Comparison of ENCODE assay signal across 22 cellular contexts in genomic region chr1:227943354-227943753, GRCh38. TPM values are rescaled to one million over a fixed set of nuclear protein-coding genes. Genes with fewer than 3 reads are reported as not detected.
DNase-seq lines count a peak whose midpoint lies in the region; ATAC-seq and TF ChIP-seq lines count a peak whose summit lies in the region.
"Had no signal": no experiment of that assay in that cellular context is flagged by ENCODE, and none has a peak within 500 bp of the region (broad histone marks: within the 10 kb centered on the region; RNA-seq: fewer than 3 reads in every experiment).

No MANE protein-coding gene starts in this region.

- peaks cover 0 to 30% (median 0%) of the 10 kb centered on the region in 7 donors for H3K27me3 ChIP-seq in heart right ventricle
- peaks cover 0 to 8% (median 7%) of the 10 kb centered on the region in 3 experiments for H3K27me3 ChIP-seq in neuronal stem cell (ENCODE audit: control insufficient read depth in 3 of 3, insufficient read depth in 3 of 3, low read depth in 1 of 3, low read length in 3 of 3)
- H3K27me3 ChIP-seq in testis = no peaks in the 10 kb centered on the region
- H3K27me3 ChIP-seq: SJCRH30 had no signal

- intact Hi-C loops in cardiac septum (cut with DNase I) (loop anchor here (2.0 kb wide), 1 partner anchor 401 kb away; no protein-coding TSS in a partner anchor), left cardiac atrium (cut with DNase I) (no loop called here), heart right ventricle (cut with DNase I) (loop anchor here in 3 of 10 donors (10.0 kb wide), 2 partner anchors 59 to 399 kb away; no protein-coding TSS in a partner anchor), testis (cut with DNase I; ENCODE audit: low total_unique reads) (loop anchor here (10.0 kb wide), 1 partner anchor 459 kb away; no protein-coding TSS in a partner anchor)

- H2BK120ac ChIP-seq in neuronal stem cell (ENCODE audit: low read depth, low read length) = peak overlapping the region; percentile 57

- H3K36me3 ChIP-seq in heart right ventricle (no peaks in the 10 kb centered on the region), neuronal stem cell (replicated peaks in 1 of 2; ENCODE audit: control insufficient read depth in 2 of 2, insufficient read depth in 2 of 2, low read length in 2 of 2) (no peaks in the 10 kb centered on the region), testis (ENCODE audit: low read depth, missing control alignments) (no peaks in the 10 kb centered on the region)
- H3K36me3 ChIP-seq: lower lobe of right lung, neutrophil, SJCRH30 had no signal

- H4K8ac ChIP-seq in neuronal stem cell (ENCODE audit: low read depth, low read length) = no peak overlapping the region

- H3K79me1 ChIP-seq in neuronal stem cell (ENCODE audit: low read depth, low read length) = peaks cover 4% of the 10 kb centered on the region

- H3K23ac ChIP-seq in neuronal stem cell (ENCODE audit: low read depth, low read length, poor library complexity) = no peak overlapping the region

- no peak overlapping the region for H2AK5ac ChIP-seq in neuronal stem cell (ENCODE audit: low read depth, low read length)

- ATAC-seq in left cardiac atrium (no peak), heart right ventricle (no peak), HG02763 (IDR thresholded peaks at IDR 0.05; ENCODE audit: unreplicated experiment) (no peak), SK-N-SH treated with all-trans-retinoic acid at 6 μM for 48 hours (no peak), HG03378 (IDR thresholded peaks at IDR 0.05; ENCODE audit: unreplicated experiment) (no peak)
- ATAC-seq: lower lobe of right lung, mucosa of descending colon had no signal

- TF ChIP-seq CTCF in heart right ventricle (IDR thresholded peaks at IDR 0.05) (no peak), testis (IDR thresholded peaks at IDR 0.05) (no peak)

- no peak overlapping the region for H2BK15ac ChIP-seq in neuronal stem cell (ENCODE audit: low read length)

- no peak overlapping the region for H2AFZ ChIP-seq in neuronal stem cell (ENCODE audit: low read length)
- H2AFZ ChIP-seq: PC-9 had no signal

- no peak overlapping the region for H3K4ac ChIP-seq in neuronal stem cell (ENCODE audit: low read length)

- H3K18ac ChIP-seq in neuronal stem cell (ENCODE audit: low read length) = no peak overlapping the region

- no peak overlapping the region for H3K9ac ChIP-seq in neuronal stem cell (ENCODE audit: low read depth, low read length, poor library complexity)

- no peak overlapping the region for H4K91ac ChIP-seq in neuronal stem cell (ENCODE audit: low read depth, low read length, poor library complexity)

- TF ChIP-seq POLR2A in testis (IDR thresholded peaks at IDR 0.05) = no peak

- H3K27ac ChIP-seq in heart right ventricle = peak overlapping the region in 6 of 10 donors; percentile 7 to 92 (median 90)
- no peak overlapping the region for H3K27ac ChIP-seq in neuronal stem cell (replicated peaks; ENCODE audit: low read length)
- H3K27ac ChIP-seq in testis = no peak overlapping the region
- H3K27ac ChIP-seq: lower lobe of right lung, neutrophil, PC-9 had no signal

- no peaks in the 10 kb centered on the region for H3K9me3 ChIP-seq in heart right ventricle
- peaks cover 0 to under 1% of the 10 kb centered on the region in 2 donors for H3K9me3 ChIP-seq in neuronal stem cell (replicated peaks in 1 of 2; ENCODE audit: control insufficient read depth in 2 of 2, insufficient read depth in 1 of 2, low read depth in 1 of 2, low read length in 2 of 2)
- no peaks in the 10 kb centered on the region for H3K9me3 ChIP-seq in testis
- H3K9me3 ChIP-seq: lower lobe of right lung, mucosa of descending colon, neutrophil, SJCRH30 had no signal

- H3K4me1 ChIP-seq in heart right ventricle (peaks cover 8 to 62% (median 46%) of the 10 kb centered on the region in 9 donors), neuronal stem cell (ENCODE audit: control insufficient read depth in 2 of 2, insufficient read depth in 1 of 2, low read depth in 1 of 2, low read length in 2 of 2) (peaks cover 11 to 16% of the 10 kb centered on the region in 2 donors), testis (peaks cover 23% of the 10 kb centered on the region)

- H2BK5ac ChIP-seq in neuronal stem cell (ENCODE audit: low read length) = peak overlapping the region; percentile 75

- no peak overlapping the region for H3K4me2 ChIP-seq in neuronal stem cell (ENCODE audit: insufficient read depth, low read length, poor library complexity, severe bottlenecking)
- H3K4me2 ChIP-seq: PC-9, smooth muscle cell had no signal

- peak overlapping the region in 6 of 10 donors; percentile 10 to 47 (median 32) for H3K4me3 ChIP-seq in heart right ventricle
- no peak overlapping the region for H3K4me3 ChIP-seq in neuronal stem cell (ENCODE audit: low read length in 2 of 2)
- H3K4me3 ChIP-seq in testis = no peak overlapping the region
- H3K4me3 ChIP-seq: lower lobe of right lung, mucosa of descending colon, PC-9, SJCRH30, smooth muscle cell had no signal

- H3K14ac ChIP-seq in neuronal stem cell (ENCODE audit: low read length) = no peak overlapping the region

- DNase-seq in cardiac septum (ENCODE audit: low spot score) (peak; percentile 53), left cardiac atrium (no peak), heart right ventricle (peak in 1 of 2 donors; percentile 2), neuronal stem cell (ENCODE audit: low spot score) (no peak), testis (peak; percentile 15)
- DNase-seq: activated CD4-positive, alpha-beta T cell treated with anti-CD3 and anti-CD28 coated beads, Interleukin-2, amount 50 U/mL, for 1 hour; central memory CD4-positive, alpha-beta T cell; NCI-H1694 treated with DMSO at 0.1 percent for 48 hours; NCI-H2171 treated with DMSO at 0.1 percent for 48 hours; NCI-H524; NK-92 treated with Interleukin-12 subunit alpha and Interleukin-12 subunit beta, amount 100 ng/mL, for 24 hours; PC-9; SJCRH30; stimulated activated CD4-positive, alpha-beta T cell treated with anti-CD3 and anti-CD28 coated beads, Interleukin-2, amount 100 ng/mL, for 24 hours had no signal

- WGBS in heart right ventricle, 2 donors = 82 to 86% methylated on average over 9 of the region's 9 CpGs
- no CpG with 5 or more reads among the region's 9 CpGs for WGBS in neuronal stem cell (ENCODE audit: extremely low coverage in 2 of 2, insufficient read length in 2 of 2, insufficient replicate concordance in 1 of 2), 2 donors
- WGBS in testis, 2 donors = 82 to 88% methylated on average over 9 of the region's 9 CpGs

- H2BK12ac ChIP-seq in neuronal stem cell (ENCODE audit: low read length) = no peak overlapping the region

TF ChIP-seq in SK-N-SH treated with all-trans-retinoic acid at 6 μM for 48 hours, 23 proteins besides CTCF, POLR2A, EP300 and RAD21:
- TF ChIP-seq TCF4 (CRISPR knock-in tag; IDR thresholded peaks at IDR 0.05; ENCODE audit: borderline replicate concordance) (no peak), ZNF8 (CRISPR knock-in tag; IDR thresholded peaks at IDR 0.05) (no peak), CSDC2 (CRISPR knock-in tag; IDR thresholded peaks at IDR 0.05) (no peak), OSR1 (CRISPR knock-in tag; IDR thresholded peaks at IDR 0.05) (no peak), ZFP3 (CRISPR knock-in tag; IDR thresholded peaks at IDR 0.05) (no peak), ZNF565 (CRISPR knock-in tag; conservative IDR thresholded peaks at IDR 0.05; ENCODE audit: low read depth) (no peak), RARB (CRISPR knock-in tag; IDR thresholded peaks at IDR 0.05) (no peak), SNAI2 (CRISPR knock-in tag; IDR thresholded peaks at IDR 0.05) (no peak), BACH2 (CRISPR knock-in tag; IDR thresholded peaks at IDR 0.05; ENCODE audit: borderline replicate concordance) (no peak), ISL1 (CRISPR knock-in tag; IDR thresholded peaks at IDR 0.05) (no peak), CREB5 (CRISPR knock-in tag; IDR thresholded peaks at IDR 0.05; ENCODE audit: low read depth) (no peak), GLIS3 (CRISPR knock-in tag; IDR thresholded peaks at IDR 0.05) (no peak), TOX (CRISPR knock-in tag; IDR thresholded peaks at IDR 0.05; ENCODE audit: borderline replicate concordance) (no peak), ARNTL (CRISPR knock-in tag; IDR thresholded peaks at IDR 0.05; ENCODE audit: borderline replicate concordance, low read depth) (no peak)

RNA-seq across cellular contexts. Expression of gene WNT9A, which starts 4.4 kb away (rescaled TPM):
- total RNA-seq in cardiac septum (6.5 TPM), left cardiac atrium (1 to 10 TPM in 1 of 2 donors, under 1 TPM in 1; 0.80 to 1.1 TPM), heart right ventricle (10 to 100 TPM in 5 of 10 donors, 1 to 10 TPM in 3, under 1 TPM in 2; 0.39 to 27.9 (median 8.6) TPM), testis (1 to 10 TPM; 3.5 to 4.3 TPM)
- polyA plus RNA-seq in heart right ventricle (under 1 TPM; 0.39 to 0.80 TPM), testis (ENCODE audit: insufficient read depth, low read depth, low replicate concordance) (3.1 TPM)
- 0.61 TPM for polyA plus RNA-seq in neuronal stem cell (2013, experiment 1 of 2)
- polyA plus RNA-seq in neuronal stem cell (2013, experiment 2 of 2) = 0.69 TPM
- total RNA-seq: activated B cell treated with CpG ODN at 0.5 μM for 24 hours had no signal

Comparison
In these comparisons a context has a peak if more than half of its experiments do, and no peak if none do; other contexts are left out.
1. DNase-seq: peak in cardiac septum (single experiment) and testis (single experiment); none in left cardiac atrium (single experiment) and neuronal stem cell (single experiment).
2. intact Hi-C loops: an anchor here in cardiac septum (2.0 kb wide) and testis (10.0 kb wide); none called in left cardiac atrium.
3. H3K27ac ChIP-seq: peak in heart right ventricle (6 of 10); none in neuronal stem cell (single experiment) and testis (0 of 2).
4. H3K4me3 ChIP-seq: peak in heart right ventricle (6 of 10); none in neuronal stem cell (0 of 2) and testis (0 of 2).